1 cellular context compared by ENCODE assay signal in the genomic region with DNA sequence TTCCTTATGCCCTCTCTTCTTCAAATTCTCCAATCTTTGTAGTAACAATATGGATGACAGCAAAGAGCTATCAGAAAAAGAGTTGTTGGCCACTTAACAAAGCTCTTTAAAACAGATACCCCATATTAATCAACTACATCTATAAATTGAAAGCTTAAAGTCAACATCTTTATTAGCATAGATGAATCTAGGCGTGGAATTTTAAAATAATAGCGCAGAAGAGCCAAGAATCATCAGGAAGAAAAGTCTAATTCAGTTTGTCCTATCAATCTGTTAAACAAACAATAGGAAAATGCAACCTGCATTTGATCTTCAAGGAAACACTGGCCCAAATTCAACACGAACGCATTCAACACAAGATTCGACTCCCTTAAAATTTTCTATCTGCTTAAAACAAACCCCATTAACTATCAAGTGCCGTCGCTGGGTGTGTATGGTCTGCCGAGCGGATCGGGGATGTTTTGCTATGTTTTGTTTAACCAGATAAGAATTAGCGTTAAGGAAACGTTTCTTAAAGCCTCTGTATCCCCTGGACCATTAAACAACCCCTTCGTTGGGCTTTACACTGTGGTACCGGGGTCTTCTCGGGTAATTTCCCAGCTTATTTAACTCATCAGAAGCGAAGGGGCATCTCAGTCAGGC.
TF ChIP-seq lines count a peak whose summit lies in the region.

No MANE protein-coding gene starts in this region.

TF ChIP-seq in HCT116, 20 proteins besides CTCF, POLR2A, EP300 and RAD21 (continued from another document):
- TF ChIP-seq ELF1 (IDR thresholded peaks at IDR 0.05; ENCODE audit: borderline replicate concordance, low read depth) = no peak
- TF ChIP-seq SRF (IDR thresholded peaks at IDR 0.05; ENCODE audit: low read depth) = no peak
